8 cellular contexts compared by ENCODE assay signal in genomic region chr5:16894236-16895057, GRCh38. TPM values are rescaled to one million over a fixed set of nuclear protein-coding genes. Genes with fewer than 3 reads are reported as not detected.
DNase-seq lines count a peak whose midpoint lies in the region; ATAC-seq and TF ChIP-seq lines count a peak whose summit lies in the region.

No MANE protein-coding gene starts in this region.

- peak; percentile 79 for DNase-seq in COLO668 (lab: John Stamatoyannopoulos, UW; ENCODE audit: unreplicated experiment)
- DNase-seq in NCI-H1048 (lab: John Stamatoyannopoulos, UW) = peak; percentile 69
- DNase-seq in adipocyte (ENCODE audit: low read depth) = peak; percentile 44
- no peak for DNase-seq in right lobe of liver
- DNase-seq in central memory CD4-positive, alpha-beta T cell = no peak

- peaks cover 8% of the 10 kb centered on the region for H3K4me1 ChIP-seq in adipocyte (ENCODE audit: control insufficient read depth, insufficient read depth, low read length)
- no peaks in the 10 kb centered on the region for H3K4me1 ChIP-seq in right lobe of liver

- ATAC-seq in right lobe of liver (peak; percentile 18 to 42 (median 37)), HG03097 (IDR thresholded peaks at IDR 0.05; ENCODE audit: low FRiP score, unreplicated experiment) (no peak), HG03108 (IDR thresholded peaks at IDR 0.05; ENCODE audit: unreplicated experiment) (no peak), GM18868 (IDR thresholded peaks at IDR 0.05; ENCODE audit: unreplicated experiment) (no peak)

- TF ChIP-seq CTCF in right lobe of liver (IDR thresholded peaks at IDR 0.05) = no peak

- 37% methylated on average over 13 of the region's 13 CpGs for WGBS in right lobe of liver (ENCODE audit: insufficient coverage, low coverage, low lambda C conversion rate, missing lambda C conversion rate)

- intact Hi-C loops in right lobe of liver (cut with DNase I) = no loop called here

- no peak overlapping the region for H3K4me3 ChIP-seq in adipocyte (ENCODE audit: low read length)
- no peak overlapping the region for H3K4me3 ChIP-seq in right lobe of liver

- H3K36me3 ChIP-seq in adipocyte (ENCODE audit: control insufficient read depth, insufficient read depth, low read length, severe bottlenecking) = no peaks in the 10 kb centered on the region
- H3K36me3 ChIP-seq in right lobe of liver = no peaks in the 10 kb centered on the region

- TF ChIP-seq POLR2A in right lobe of liver (IDR thresholded peaks at IDR 0.05) = no peak

- H3K9ac ChIP-seq in adipocyte (ENCODE audit: low read length) = no peak overlapping the region

- no peaks in the 10 kb centered on the region for H3K9me3 ChIP-seq in adipocyte (ENCODE audit: control insufficient read depth, low read length)
- H3K9me3 ChIP-seq in right lobe of liver = no peaks in the 10 kb centered on the region

- no peak overlapping the region for H3K27ac ChIP-seq in right lobe of liver

- H3K27me3 ChIP-seq in adipocyte (replicated peaks; ENCODE audit: control insufficient read depth, insufficient read depth, low read length) (no peaks in the 10 kb centered on the region), right lobe of liver (no peaks in the 10 kb centered on the region)

RNA-seq across cellular contexts. Expression of gene MYO10, which starts 41.6 kb away (rescaled TPM):
- total RNA-seq in right lobe of liver = 10 to 100 TPM in 2 of 6 experiments, 1 to 10 TPM in 4; 3.9 to 13.1 (median 6.9) TPM

Comparison
In these comparisons a context has a peak if more than half of its experiments do, and no peak if none do; other contexts are left out.
1. DNase-seq: peak in COLO668 (single experiment), NCI-H1048 (single experiment) and adipocyte (single experiment); none in right lobe of liver (0 of 3) and central memory CD4-positive, alpha-beta T cell (single experiment).
2. ATAC-seq: peak in right lobe of liver (4 of 4); none in HG03097 (single experiment), HG03108 (single experiment) and GM18868 (single experiment).